In the genomic region with DNA sequence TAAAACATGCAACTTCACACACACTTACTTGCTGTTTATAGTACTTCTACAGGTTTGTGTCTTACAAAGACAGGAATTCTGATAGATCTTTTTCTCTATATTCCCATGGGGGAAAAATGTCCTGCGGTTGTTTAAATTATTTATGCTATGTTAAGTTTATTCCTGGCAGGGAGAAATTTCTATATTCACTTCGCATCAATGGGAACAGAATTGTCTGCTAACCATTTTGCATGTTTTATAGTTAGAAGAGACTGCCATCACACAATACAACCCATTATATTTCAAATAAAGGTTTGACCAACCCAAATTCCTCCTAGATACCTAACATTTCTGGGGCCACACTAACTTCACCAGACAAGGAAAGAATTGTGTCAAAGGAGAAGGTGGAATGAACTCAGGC, we compare ENCODE assay signal across 18 cellular contexts.
DNase-seq lines count a peak whose midpoint lies in the region; FAIRE-seq and TF ChIP-seq lines count a peak whose summit lies in the region.
"Had no signal": no experiment of that assay in that cellular context is flagged by ENCODE, and none has a peak within 500 bp of the region (broad histone marks: within the 10 kb centered on the region; RNA-seq: fewer than 3 reads in every experiment).

No MANE protein-coding gene starts in this region.

- H3K9me3 Mint-ChIP-seq in MCF 10A (ENCODE audit: unreplicated experiment), result peaks cover 18% of the 10 kb centered on the region

- H3K36me3 ChIP-seq in mammary epithelial cell (ENCODE audit: insufficient read depth, low read length), result no peaks in the 10 kb centered on the region
- no peaks in the 10 kb centered on the region for H3K36me3 ChIP-seq in SK-N-MC (ENCODE audit: insufficient read depth, low read length)
- no peaks in the 10 kb centered on the region for H3K36me3 ChIP-seq in neuron (ENCODE audit: insufficient read depth, low read length)
- H3K36me3 ChIP-seq in kidney (ENCODE audit: control insufficient read depth in 1 of 2, insufficient read depth in 2 of 2, low read length in 2 of 2), result no peaks in the 10 kb centered on the region
- H3K36me3 ChIP-seq: BLaER1 had no signal

- peak overlapping the region; percentile 7 for H3K4me2 ChIP-seq in mammary epithelial cell (ENCODE audit: insufficient read depth, low read depth, low read length)
- H3K4me2 ChIP-seq: A549, BLaER1 had no signal

- H2AFZ ChIP-seq in mammary epithelial cell (ENCODE audit: low read depth, low read length) (peak overlapping the region; percentile 64), neuron (ENCODE audit: low read depth, low read length) (peak overlapping the region; percentile 67)

- CTCF ChIA-PET in mammary epithelial cell (lab: Charles Lee; ENCODE audit: low non-redundant PET) (no interaction called here), MCF 10A (lab: Yijun Ruan, JAX) (no interaction called here), GM10248 (lab: Yijun Ruan, JAX) (no interaction called here)

- H3K27me3 ChIP-seq in mammary epithelial cell (ENCODE audit: insufficient read depth, low read length), result no peaks in the 10 kb centered on the region
- no peaks in the 10 kb centered on the region for H3K27me3 ChIP-seq in neuron (ENCODE audit: insufficient read depth, low read length)
- H3K27me3 ChIP-seq: BLaER1 had no signal

- BruUV-seq in mammary epithelial cell (replicated peaks; lab: Mats Ljungman, UMichigan) (no TSS peak), MCF 10A (replicated peaks; lab: Mats Ljungman, UMichigan) (no TSS peak)

- H3K4me1 ChIP-seq in mammary epithelial cell (ENCODE audit: insufficient read depth, low read length) (peaks cover 10% of the 10 kb centered on the region), neuron (ENCODE audit: insufficient read depth, low read length) (peaks cover 18% of the 10 kb centered on the region), kidney (ENCODE audit: control insufficient read depth in 1 of 2, insufficient read depth in 1 of 2, low read depth in 1 of 2, low read length in 2 of 2) (no peaks in the 10 kb centered on the region)
- H3K4me1 ChIP-seq: A549 had no signal

- H3K27me3 Mint-ChIP-seq in MCF 10A (ENCODE audit: insufficient read depth, unreplicated experiment), result no peaks in the 10 kb centered on the region
- H3K27me3 Mint-ChIP-seq: CD4-positive, alpha-beta memory T cell had no signal

- H3K9ac ChIP-seq in mammary epithelial cell (ENCODE audit: insufficient read depth, low read length), result no peak overlapping the region
- no peak overlapping the region for H3K9ac ChIP-seq in SK-N-MC (ENCODE audit: insufficient read length)
- no peak overlapping the region for H3K9ac ChIP-seq in kidney (ENCODE audit: low read length in 2 of 2)
- H3K9ac ChIP-seq: BLaER1 had no signal

- no peak overlapping the region for H3K4me3 ChIP-seq in mammary epithelial cell (replicated peaks in 1 of 3; ENCODE audit: insufficient read depth in 1 of 3, low read depth in 2 of 3, low read length in 3 of 3)
- no peak overlapping the region for H3K4me3 ChIP-seq in SK-N-MC
- H3K4me3 ChIP-seq in neuron (ENCODE audit: low read length), result no peak overlapping the region
- no peak overlapping the region for H3K4me3 ChIP-seq in kidney (ENCODE audit: low read length in 2 of 2)
- H3K4me3 ChIP-seq: A549, BLaER1 had no signal

- peak; percentile 38 for DNase-seq in mammary epithelial cell
- DNase-seq in MCF 10A (ENCODE audit: unreplicated experiment), result no peak
- DNase-seq in SK-N-MC (ENCODE audit: low read depth, low spot score), result peak; percentile 39
- DNase-seq in GM10248 (ENCODE audit: extremely low spot score), result no peak
- DNase-seq in kidney glomerular epithelial cell (lab: John Stamatoyannopoulos, UW), result no peak
- DNase-seq in kidney, result no peak
- DNase-seq: Calu3; CD4-positive, alpha-beta memory T cell; DMS79 treated with DMSO at 0.1 percent for 48 hours; GOT3; H7 had no signal

- H3K27ac ChIP-seq in mammary epithelial cell (ENCODE audit: insufficient read depth, low read depth, low read length) (peak overlapping the region; percentile 3), SK-N-MC (no peak overlapping the region), kidney (ENCODE audit: low read depth in 2 of 2, low read length in 2 of 2) (no peak overlapping the region)
- H3K27ac ChIP-seq: 22Rv1, A549, BLaER1 had no signal

- no peaks in the 10 kb centered on the region for H3K4me1 Mint-ChIP-seq in MCF 10A (ENCODE audit: insufficient read depth, unreplicated experiment)
- H3K4me1 Mint-ChIP-seq: CD14-positive monocyte; CD4-positive, alpha-beta memory T cell had no signal

- H3K9me3 ChIP-seq in mammary epithelial cell (replicated peaks; ENCODE audit: insufficient read depth, low read length), result peaks cover 5% of the 10 kb centered on the region
- no peaks in the 10 kb centered on the region for H3K9me3 ChIP-seq in SK-N-MC (ENCODE audit: low read depth, low read length)
- H3K9me3 ChIP-seq in neuron (ENCODE audit: low read length), result no peaks in the 10 kb centered on the region
- no peaks in the 10 kb centered on the region for H3K9me3 ChIP-seq in kidney (ENCODE audit: control insufficient read depth in 1 of 2, low read length in 2 of 2)

- intact Hi-C loops in mammary epithelial cell (cut with micrococcal nuclease), result no loop called here
- intact Hi-C loops in MCF 10A (cut with micrococcal nuclease), result no loop called here
- intact Hi-C loops in kidney (cut with DNase I), result no loop called here

- no peaks in the 10 kb centered on the region for H4K20me1 ChIP-seq in mammary epithelial cell (ENCODE audit: insufficient read depth, low read length)
- H4K20me1 ChIP-seq: BLaER1 had no signal

- no peak overlapping the region for H3K27ac Mint-ChIP-seq in MCF 10A (ENCODE audit: low read depth, unreplicated experiment)
- H3K27ac Mint-ChIP-seq: CD14-positive monocyte; CD4-positive, alpha-beta memory T cell had no signal

- FAIRE-seq in kidney (lab: Jason Lieb, UNC), result no peak
- FAIRE-seq: A549, GM12891, HepG2 had no signal

- no peak overlapping the region for H3K4me3 Mint-ChIP-seq in MCF 10A (ENCODE audit: unreplicated experiment)
- H3K4me3 Mint-ChIP-seq: CD14-positive monocyte; CD4-positive, alpha-beta memory T cell had no signal

- in situ Hi-C loops in mammary epithelial cell (cut with MboI; ENCODE audit: low sequenced_read_pairs in 2 of 2), result no loop called here

- TF ChIP-seq CTCF in mammary epithelial cell (conservative IDR thresholded peaks at IDR 0.05 in 1 of 2, IDR thresholded peaks at IDR 0.05 in 1 of 2; ENCODE audit: extremely low read depth in 1 of 2, insufficient read depth in 1 of 2, low read depth in 1 of 2, low read length in 2 of 2), result no peak
- TF ChIP-seq CTCF in MCF 10A (IDR thresholded peaks at IDR 0.05; ENCODE audit: unreplicated experiment), result no peak
- TF ChIP-seq CTCF in GM10248 (IDR thresholded peaks at IDR 0.05; ENCODE audit: control extremely low read depth, extremely low read depth, low read depth, missing control alignments), result no peak
- TF ChIP-seq CTCF in kidney (IDR thresholded peaks at IDR 0.05; ENCODE audit: borderline replicate concordance, extremely low read depth, insufficient read depth), result no peak

- dilution Hi-C loops in mammary epithelial cell (cut with HindIII; ENCODE audit: low sequenced_read_pairs), result no loop called here

- peaks cover 7% of the 10 kb centered on the region for H3K36me3 Mint-ChIP-seq in MCF 10A (ENCODE audit: insufficient read depth, unreplicated experiment)
- H3K36me3 Mint-ChIP-seq: CD14-positive monocyte; CD4-positive, alpha-beta memory T cell had no signal

- H3K79me2 ChIP-seq in mammary epithelial cell (ENCODE audit: insufficient read depth, low read length), result no peaks in the 10 kb centered on the region

- WGBS in mammary epithelial cell (ENCODE audit: low coverage, missing lambda C conversion rate), result 26% methylated on average over 2 of the region's 2 CpGs

- POLR2A ChIA-PET in MCF 10A (lab: Yijun Ruan, JAX), result interaction anchor here (0.8 kb wide), 1 partner anchor 161 kb away, joined by 3 read pairs; no protein-coding TSS in a partner anchor
- POLR2A ChIA-PET in GM10248 (lab: Yijun Ruan, JAX), result no interaction called here

Comparison
In these comparisons a context has a peak if more than half of its experiments do, and no peak if none do; other contexts are left out.
1. DNase-seq: peak in mammary epithelial cell (single experiment) and SK-N-MC (single experiment); none in MCF 10A (single experiment), GM10248 (single experiment), kidney glomerular epithelial cell (single experiment) and kidney (single experiment).